Comparison of ENCODE assay signal across 21 cellular contexts in the genomic region with DNA sequence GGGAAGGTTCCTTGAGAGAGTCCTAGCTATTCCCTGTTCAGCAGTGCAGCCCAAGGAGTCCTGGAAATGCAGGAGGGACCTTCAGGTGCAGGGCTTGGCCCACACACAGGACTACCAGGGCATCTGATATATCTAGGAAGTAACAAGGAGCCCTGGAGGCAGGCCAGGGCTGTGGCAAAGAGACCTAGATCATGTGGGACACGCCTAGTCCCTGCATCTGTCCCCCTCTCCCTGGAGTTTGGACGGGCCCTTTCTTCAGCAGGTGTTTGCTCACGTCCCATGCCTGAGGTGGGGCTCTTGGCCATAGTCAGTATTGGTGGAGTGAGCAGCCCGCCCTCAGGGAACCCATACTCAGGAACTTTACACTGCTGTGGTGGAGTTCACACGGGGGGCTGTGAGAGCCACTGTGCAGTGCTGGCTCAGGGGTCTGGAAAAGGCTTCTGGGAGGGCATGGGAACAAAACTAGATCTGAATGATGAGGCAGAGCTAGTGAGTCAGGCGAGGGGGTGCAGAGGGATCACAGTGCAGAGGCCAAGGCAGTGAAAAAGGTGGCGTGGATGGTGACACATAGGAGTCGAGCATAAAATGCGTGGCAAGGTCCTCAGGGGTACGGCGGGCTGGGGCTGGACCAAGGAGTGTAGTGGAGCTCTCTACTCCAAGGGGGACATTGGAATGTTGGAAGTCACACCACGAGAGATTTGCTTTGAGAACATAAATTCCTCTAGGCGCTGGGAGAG. TPM values are rescaled to one million over a fixed set of nuclear protein-coding genes. Genes with fewer than 3 reads are reported as not detected.
DNase-seq lines count a peak whose midpoint lies in the region; TF ChIP-seq lines count a peak whose summit lies in the region.
"Had no signal": no experiment of that assay in that cellular context is flagged by ENCODE, and none has a peak within 500 bp of the region (broad histone marks: within the 10 kb centered on the region; RNA-seq: fewer than 3 reads in every experiment).

No MANE protein-coding gene starts in this region.

- H2BK12ac ChIP-seq in H9 (ENCODE audit: insufficient read length, low read depth, low read length) (no peak overlapping the region), neuronal stem cell (ENCODE audit: low read length) (no peak overlapping the region)

- no peaks in the 10 kb centered on the region for H3K23me2 ChIP-seq in H9 (ENCODE audit: insufficient read length, low read depth, low read length, poor library complexity, severe bottlenecking)

- H2BK15ac ChIP-seq in H9 (ENCODE audit: low read depth, low read length) (no peak overlapping the region), neuronal stem cell (ENCODE audit: low read length) (no peak overlapping the region)

- no peak overlapping the region for H2AFZ ChIP-seq in H9 (ENCODE audit: low read length)
- no peak overlapping the region for H2AFZ ChIP-seq in neuronal stem cell (ENCODE audit: low read length)

- no peak overlapping the region for H4K5ac ChIP-seq in H9 (ENCODE audit: insufficient read length, low read depth, low read length)

- no peak overlapping the region for H3K56ac ChIP-seq in H9 (ENCODE audit: insufficient read length, low read depth, low read length)

- H3T11ph ChIP-seq in H9 (ENCODE audit: low read length): no peak overlapping the region

- H3K27me3 Mint-ChIP-seq in CD4-positive, alpha-beta memory T cell: no peaks in the 10 kb centered on the region
- no peaks in the 10 kb centered on the region for H3K27me3 Mint-ChIP-seq in H9 (ENCODE audit: low read depth)
- no peaks in the 10 kb centered on the region for H3K27me3 Mint-ChIP-seq in osteocyte (ENCODE audit: unreplicated experiment)
- H3K27me3 Mint-ChIP-seq: activated B cell treated with CpG ODN at 0.5 μM for 24 hours had no signal

- H3K4me2 ChIP-seq in H9 (ENCODE audit: insufficient read depth, insufficient read length, low read length) (no peak overlapping the region), neuronal stem cell (ENCODE audit: insufficient read depth, low read length, poor library complexity, severe bottlenecking) (no peak overlapping the region)

- H4K8ac ChIP-seq in H9 (replicated peaks; ENCODE audit: insufficient read length, low read depth, low read length): no peak overlapping the region
- no peak overlapping the region for H4K8ac ChIP-seq in neuronal stem cell (ENCODE audit: low read depth, low read length)

- H3K23ac ChIP-seq in H9 (ENCODE audit: insufficient read length, low read depth, low read length): no peak overlapping the region
- no peak overlapping the region for H3K23ac ChIP-seq in neuronal stem cell (ENCODE audit: low read depth, low read length, poor library complexity)

- no peaks in the 10 kb centered on the region for H3K9me3 Mint-ChIP-seq in CD4-positive, alpha-beta memory T cell
- H3K9me3 Mint-ChIP-seq in H9: no peaks in the 10 kb centered on the region
- no peaks in the 10 kb centered on the region for H3K9me3 Mint-ChIP-seq in osteocyte (ENCODE audit: unreplicated experiment)
- H3K9me3 Mint-ChIP-seq: activated B cell treated with CpG ODN at 0.5 μM for 24 hours; activated T-helper 1 cell treated with anti-CD3 and anti-CD28 coated beads, Interleukin-12 subunit alpha, Interleukin-12 subunit beta, Interleukin-2, Interleukin-4 antibody, amounts not matched to agents 30 ng/mL and 10 ng/mL and 1 ng/mL, durations not matched to agents 14 hours and 24 hours and 36 hours had no signal

- H2AK5ac ChIP-seq in H9 (ENCODE audit: insufficient read length, low read length) (no peak overlapping the region), neuronal stem cell (ENCODE audit: low read depth, low read length) (no peak overlapping the region)

- no CpG with 5 or more reads among the region's 13 CpGs for WGBS in H9 (ENCODE audit: extremely low coverage, insufficient read length, low lambda C conversion rate)
- WGBS in neuronal stem cell (ENCODE audit: extremely low coverage in 2 of 2, insufficient read length in 2 of 2, insufficient replicate concordance in 1 of 2), 2 donors: no CpG with 5 or more reads among the region's 13 CpGs

- H3K4me1 ChIP-seq in CD4-positive, alpha-beta memory T cell (ENCODE audit: insufficient read depth, low read length): no peaks in the 10 kb centered on the region
- no peaks in the 10 kb centered on the region for H3K4me1 ChIP-seq in H9 (ENCODE audit: insufficient read depth, low read length)
- H3K4me1 ChIP-seq in colonic mucosa: no peaks in the 10 kb centered on the region
- H3K4me1 ChIP-seq in neuronal stem cell (ENCODE audit: control insufficient read depth in 2 of 2, insufficient read depth in 1 of 2, low read depth in 1 of 2, low read length in 2 of 2): peaks cover 0 to 12% of the 10 kb centered on the region in 2 donors

- no peaks in the 10 kb centered on the region for H4K20me1 ChIP-seq in H9 (ENCODE audit: control insufficient read depth, insufficient read depth, insufficient read length)

- H3K9me3 ChIP-seq in CD4-positive, alpha-beta memory T cell (ENCODE audit: control insufficient read depth in 1 of 2, low read length in 2 of 2): no peaks in the 10 kb centered on the region
- H3K9me3 ChIP-seq in H9 (ENCODE audit: control insufficient read depth, low read depth, low read length) (no peaks in the 10 kb centered on the region), colonic mucosa (no peaks in the 10 kb centered on the region), neuronal stem cell (replicated peaks in 1 of 2; ENCODE audit: control insufficient read depth in 2 of 2, insufficient read depth in 1 of 2, low read depth in 1 of 2, low read length in 2 of 2) (no peaks in the 10 kb centered on the region)
- H3K9me3 ChIP-seq: breast epithelium, heart right ventricle, left ventricle myocardium inferior, right atrium auricular region, thoracic aorta had no signal

- CTCF ChIA-PET in CD4-positive, alpha-beta memory T cell (lab: Charles Lee; ENCODE audit: partially characterized antibody): interaction anchor here (1.3 kb wide), 1 partner anchor 8 kb away, joined by 5 read pairs; no protein-coding TSS in a partner anchor

- no peak overlapping the region for H3K4me3 ChIP-seq in CD4-positive, alpha-beta memory T cell (ENCODE audit: low read length in 2 of 2)
- H3K4me3 ChIP-seq in colonic mucosa (no peak overlapping the region), neuronal stem cell (ENCODE audit: low read length in 2 of 2) (no peak overlapping the region)
- H3K4me3 ChIP-seq: breast epithelium, heart right ventricle, left ventricle myocardium inferior, right atrium auricular region, thoracic aorta had no signal

- no peaks in the 10 kb centered on the region for H3K79me2 ChIP-seq in H9 (ENCODE audit: insufficient read depth, low read length)

- H3K27ac Mint-ChIP-seq in CD4-positive, alpha-beta memory T cell: peak overlapping the region in 4 of 7 donors; percentile 24 to 61 (median 38)
- H3K27ac Mint-ChIP-seq in H9 (peak overlapping the region in 2 of 3 experiments; percentile 7 to 49; a peak in 4 of 7 replicates), osteocyte (ENCODE audit: unreplicated experiment) (peak overlapping the region; percentile 9)
- H3K27ac Mint-ChIP-seq: activated B cell treated with CpG ODN at 0.5 μM for 24 hours; activated T-helper 1 cell treated with anti-CD3 and anti-CD28 coated beads, Interleukin-12 subunit alpha, Interleukin-12 subunit beta, Interleukin-2, Interleukin-4 antibody, amounts not matched to agents 30 ng/mL and 10 ng/mL and 1 ng/mL, durations not matched to agents 14 hours and 24 hours and 36 hours had no signal

- H4K91ac ChIP-seq in H9 (ENCODE audit: insufficient read length, low read depth, low read length) (no peak overlapping the region), neuronal stem cell (ENCODE audit: low read depth, low read length, poor library complexity) (no peak overlapping the region)

- H2BK20ac ChIP-seq in H9 (ENCODE audit: low read depth, low read length, poor library complexity, severe bottlenecking): no peak overlapping the region

- H3K14ac ChIP-seq in H9 (ENCODE audit: insufficient read depth, low read length): no peak overlapping the region
- no peak overlapping the region for H3K14ac ChIP-seq in neuronal stem cell (ENCODE audit: low read length)

- H3K9ac ChIP-seq in H9 (ENCODE audit: extremely low read depth, insufficient read length, low read length): no peak overlapping the region
- no peak overlapping the region for H3K9ac ChIP-seq in colonic mucosa (ENCODE audit: low read depth in 2 of 2, low read length in 2 of 2)
- H3K9ac ChIP-seq in neuronal stem cell (ENCODE audit: low read depth, low read length, poor library complexity): no peak overlapping the region

- no peak overlapping the region for H2BK120ac ChIP-seq in H9 (ENCODE audit: low read depth, low read length, poor library complexity, severe bottlenecking)
- no peak overlapping the region for H2BK120ac ChIP-seq in neuronal stem cell (ENCODE audit: low read depth, low read length)

- no peak overlapping the region for H3K18ac ChIP-seq in H9 (ENCODE audit: insufficient read length, low read depth, low read length)
- H3K18ac ChIP-seq in neuronal stem cell (ENCODE audit: low read length): no peak overlapping the region

- no peaks in the 10 kb centered on the region for H3K4me1 Mint-ChIP-seq in CD4-positive, alpha-beta memory T cell
- peaks cover 14 to 35% of the 10 kb centered on the region in 2 experiments for H3K4me1 Mint-ChIP-seq in H9
- H3K4me1 Mint-ChIP-seq in osteocyte (ENCODE audit: unreplicated experiment): peaks cover 6% of the 10 kb centered on the region
- H3K4me1 Mint-ChIP-seq: activated B cell treated with CpG ODN at 0.5 μM for 24 hours had no signal

- no peak overlapping the region for H2BK5ac ChIP-seq in H9 (ENCODE audit: insufficient read length, low read length)
- H2BK5ac ChIP-seq in neuronal stem cell (ENCODE audit: low read length): no peak overlapping the region

- POLR2A ChIA-PET in CD4-positive, alpha-beta memory T cell (lab: Charles Lee; ENCODE audit: partially characterized antibody): interaction anchor here (3.0 kb wide), 1 partner anchor 17 kb away, joined by 14 read pairs; no protein-coding TSS in a partner anchor

- H3K79me1 ChIP-seq in H9 (ENCODE audit: insufficient read depth, low read depth, low read length, poor library complexity, severe bottlenecking) (no peaks in the 10 kb centered on the region), neuronal stem cell (ENCODE audit: low read depth, low read length) (no peaks in the 10 kb centered on the region)

- H3K36me3 ChIP-seq in CD4-positive, alpha-beta memory T cell (ENCODE audit: insufficient read depth, low read length): peaks cover 69% of the 10 kb centered on the region
- no peaks in the 10 kb centered on the region for H3K36me3 ChIP-seq in colonic mucosa
- peaks cover 48 to 98% of the 10 kb centered on the region in 2 donors for H3K36me3 ChIP-seq in neuronal stem cell (replicated peaks in 1 of 2; ENCODE audit: control insufficient read depth in 2 of 2, insufficient read depth in 2 of 2, low read length in 2 of 2)
- H3K36me3 ChIP-seq: breast epithelium had no signal

- no peak overlapping the region for H3K4me3 Mint-ChIP-seq in CD4-positive, alpha-beta memory T cell
- no peak overlapping the region for H3K4me3 Mint-ChIP-seq in H9
- H3K4me3 Mint-ChIP-seq in osteocyte (ENCODE audit: unreplicated experiment): no peak overlapping the region
- H3K4me3 Mint-ChIP-seq: activated B cell treated with CpG ODN at 0.5 μM for 24 hours; activated T-helper 1 cell treated with anti-CD3 and anti-CD28 coated beads, Interleukin-12 subunit alpha, Interleukin-12 subunit beta, Interleukin-2, Interleukin-4 antibody, amounts not matched to agents 30 ng/mL and 10 ng/mL and 1 ng/mL, durations not matched to agents 14 hours and 24 hours and 36 hours had no signal

- H3K27me3 ChIP-seq in CD4-positive, alpha-beta memory T cell (ENCODE audit: insufficient read depth, low read length): no peaks in the 10 kb centered on the region
- H3K27me3 ChIP-seq in H9 (ENCODE audit: insufficient read depth, low read length) (no peaks in the 10 kb centered on the region), colonic mucosa (no peaks in the 10 kb centered on the region), neuronal stem cell (ENCODE audit: control insufficient read depth in 3 of 3, insufficient read depth in 3 of 3, low read depth in 1 of 3, low read length in 3 of 3) (no peaks in the 10 kb centered on the region)
- H3K27me3 ChIP-seq: breast epithelium, heart right ventricle, right atrium auricular region had no signal

- intact Hi-C loops in CD4-positive, alpha-beta memory T cell (cut with micrococcal nuclease): no loop called here
- intact Hi-C loops in colonic mucosa (cut with DNase I): no loop called here

- in situ Hi-C loops in GM13977 (cut with MboI; ENCODE audit: low pct_unique_long_range_greater_than_20kb, low sequenced_read_pairs, unreplicated experiment): no loop called here

- H3K27ac ChIP-seq in CD4-positive, alpha-beta memory T cell (ENCODE audit: low read depth, low read length): no peak overlapping the region
- no peak overlapping the region for H3K27ac ChIP-seq in H9 (ENCODE audit: insufficient read length, low read depth, low read length)
- no peak overlapping the region for H3K27ac ChIP-seq in colonic mucosa
- no peak overlapping the region for H3K27ac ChIP-seq in neuronal stem cell (replicated peaks; ENCODE audit: low read length)
- H3K27ac ChIP-seq: breast epithelium, right atrium auricular region, thoracic aorta had no signal

- DNase-seq in CD4-positive, alpha-beta memory T cell: no peak
- DNase-seq in H9 (no peak), colonic mucosa (peak; percentile 27), osteocyte (ENCODE audit: extremely low spot score, unreplicated experiment) (no peak), pons (ENCODE audit: low spot score) (no peak), neuronal stem cell (ENCODE audit: low spot score) (no peak), GM13977 (ENCODE audit: low spot score) (no peak)
- DNase-seq: activated B cell treated with CpG ODN at 0.5 μM for 24 hours; dermis blood vessel endothelial cell; heart right ventricle; left ventricle myocardium inferior; NCI-H1436 treated with DMSO at 0.1 percent for 48 hours; NCI-H526 treated with DMSO at 0.1 percent for 48 hours; RPMI8226; stimulated activated CD8-positive, alpha-beta memory T cell treated with anti-CD3 and anti-CD28 coated beads, Interleukin-4, amount 100 ng/mL, for 48 hours; T1000 had no signal

- H3K36me3 Mint-ChIP-seq in CD4-positive, alpha-beta memory T cell: peaks cover 28 to 73% of the 10 kb centered on the region in 2 donors
- H3K36me3 Mint-ChIP-seq in H9 (ENCODE audit: insufficient read depth in 1 of 3, low read depth in 3 of 3) (peaks cover 22 to 70% (median 64%) of the 10 kb centered on the region in 3 experiments; a peak in 6 of 7 replicates), osteocyte (ENCODE audit: unreplicated experiment) (peaks cover 20% of the 10 kb centered on the region)

- H3K4ac ChIP-seq in H9 (ENCODE audit: low read depth, low read length) (no peak overlapping the region), neuronal stem cell (ENCODE audit: low read length) (no peak overlapping the region)

- TF ChIP-seq CTCF in H9 (conservative IDR thresholded peaks at IDR 0.05): no peak
- TF ChIP-seq CTCF in colonic mucosa (IDR thresholded peaks at IDR 0.05): no peak
- TF ChIP-seq CTCF in osteocyte (IDR thresholded peaks at IDR 0.05): no peak
- TF ChIP-seq CTCF in GM13977 (IDR thresholded peaks at IDR 0.05; ENCODE audit: extremely low read depth, insufficient read depth, missing control alignments): no peak

RNA-seq across cellular contexts. Expression of a gene that starts 25.6 kb away (rescaled TPM):
- 1 to 10 TPM; 1.7 to 2.2 TPM for total RNA-seq in CD4-positive, alpha-beta memory T cell
- 1 to 10 TPM; 3.5 to 5.7 TPM for polyA plus RNA-seq in CD4-positive, alpha-beta memory T cell
- 6.2 and 7.2 TPM in 2 replicates for total RNA-seq in H9 (2021)
- total RNA-seq in colonic mucosa: 10 to 100 TPM; 26.4 to 29.6 TPM
- 6.6 and 7.6 TPM in 2 replicates for total RNA-seq in osteocyte
- polyA plus RNA-seq in neuronal stem cell (2013, experiment 1 of 2): 11.3 TPM
- 11.9 TPM for polyA plus RNA-seq in neuronal stem cell (2013, experiment 2 of 2)

RNA-seq across cellular contexts. Expression of a gene that starts 25.8 kb away (rescaled TPM):
- 10 to 100 TPM; 64.0 to 74.5 TPM for total RNA-seq in CD4-positive, alpha-beta memory T cell
- 10 to 100 TPM; 26.0 to 30.4 TPM for polyA plus RNA-seq in CD4-positive, alpha-beta memory T cell
- 0.68 and 1.0 TPM in 2 replicates for total RNA-seq in H9 (2021)
- 1 to 10 TPM; 1.3 to 5.1 TPM for total RNA-seq in colonic mucosa
- total RNA-seq in osteocyte: 2.7 and 3.0 TPM in 2 replicates
- 7.6 TPM for polyA plus RNA-seq in neuronal stem cell (2013, experiment 1 of 2)
- polyA plus RNA-seq in neuronal stem cell (2013, experiment 2 of 2): 7.7 TPM
- total RNA-seq: Daoy, dermis blood vessel endothelial cell had no signal

Comparison
In these comparisons a context has a peak if more than half of its experiments do, and no peak if none do; other contexts are left out.
1. RNA of a gene that starts 25.8 kb away (total RNA-seq): 64.0 to 74.5 TPM in CD4-positive, alpha-beta memory T cell; 1.3 to 5.1 TPM in colonic mucosa, 2.7 to 3.0 TPM in osteocyte and 0.68 to 1.0 TPM in H9; every median in the first group is over 10 times any median in the second.
2. Peak in every context shown above with its lines, with median percentiles within 50 percentile points of each other: H3K27ac Mint-ChIP-seq.